8 cellular contexts compared by ENCODE assay signal in genomic region chr12:9331218-9331626, GRCh38.
DNase-seq lines count a peak whose midpoint lies in the region; ATAC-seq and TF ChIP-seq lines count a peak whose summit lies in the region.

No MANE protein-coding gene starts in this region.

- H3K9me3 Mint-ChIP-seq in activated CD8-positive, alpha-beta memory T cell treated with anti-CD3 and anti-CD28 coated beads, Interleukin-2, amount 10 ng/mL, durations not matched to agents 7 days and 5 days (ENCODE audit: low read depth): no peaks in the 10 kb centered on the region
- peaks cover under 1 to 5% (median 2%) of the 10 kb centered on the region in 7 donors for H3K9me3 Mint-ChIP-seq in naive B cell
- H3K9me3 Mint-ChIP-seq in stimulated activated effector memory CD8-positive, alpha-beta T cell treated with anti-CD3 and anti-CD28 coated beads, Interleukin-12 subunit alpha, Interleukin-12 subunit beta, amount 100 ng/mL, for 72 hours: peaks cover 2% of the 10 kb centered on the region

- CTCF ChIA-PET in activated CD8-positive, alpha-beta memory T cell treated with anti-CD3 and anti-CD28 coated beads, Interleukin-2, amount 10 ng/mL, durations not matched to agents 7 days and 5 days (lab: Charles Lee): interaction anchor here (0.6 to 2.9 kb wide), 24 partner anchors 10 to 413 kb away, joined by 3 to 22 read pairs (median 4); no protein-coding TSS in a partner anchor

- H3K4me3 Mint-ChIP-seq in activated CD8-positive, alpha-beta memory T cell treated with anti-CD3 and anti-CD28 coated beads, Interleukin-2, amount 10 ng/mL, durations not matched to agents 7 days and 5 days: no peak overlapping the region
- H3K4me3 Mint-ChIP-seq in naive B cell: peak overlapping the region in 1 of 8 donors; percentile 4
- no peak overlapping the region for H3K4me3 Mint-ChIP-seq in stimulated activated effector memory CD8-positive, alpha-beta T cell treated with anti-CD3 and anti-CD28 coated beads, Interleukin-12 subunit alpha, Interleukin-12 subunit beta, amount 100 ng/mL, for 72 hours

- peak; percentile 74 for DNase-seq in CD1c-positive myeloid dendritic cell (ENCODE audit: extremely low spot score)
- DNase-seq in H4 (ENCODE audit: low spot score): peak; percentile 60
- peak; percentile 20 for DNase-seq in NCI-H82 treated with DMSO at 0.1 percent for 48 hours (lab: John Stamatoyannopoulos, UW; ENCODE audit: unreplicated experiment)
- DNase-seq in activated CD8-positive, alpha-beta memory T cell treated with anti-CD3 and anti-CD28 coated beads, Interleukin-2, amount 10 ng/mL, durations not matched to agents 7 days and 5 days: peak; percentile 81
- DNase-seq in erythroblast (lab: John Stamatoyannopoulos, UW): peak; percentile 46 to 72
- peak; percentile 35 for DNase-seq in naive B cell
- peak; percentile 76 to 87 for DNase-seq in stimulated activated effector memory CD8-positive, alpha-beta T cell treated with anti-CD3 and anti-CD28 coated beads, Interleukin-12 subunit alpha, Interleukin-12 subunit beta, amount 100 ng/mL, for 72 hours (ENCODE audit: low spot score in 2 of 2)

- peak overlapping the region; percentile 41 for H3K27ac Mint-ChIP-seq in activated CD8-positive, alpha-beta memory T cell treated with anti-CD3 and anti-CD28 coated beads, Interleukin-2, amount 10 ng/mL, durations not matched to agents 7 days and 5 days
- peak overlapping the region in 3 of 6 donors; percentile 46 to 84 (median 47) for H3K27ac Mint-ChIP-seq in naive B cell
- H3K27ac Mint-ChIP-seq in stimulated activated effector memory CD8-positive, alpha-beta T cell treated with anti-CD3 and anti-CD28 coated beads, Interleukin-12 subunit alpha, Interleukin-12 subunit beta, amount 100 ng/mL, for 72 hours: peak overlapping the region; percentile 70

- H3K36me3 Mint-ChIP-seq in activated CD8-positive, alpha-beta memory T cell treated with anti-CD3 and anti-CD28 coated beads, Interleukin-2, amount 10 ng/mL, durations not matched to agents 7 days and 5 days: peaks cover 7% of the 10 kb centered on the region
- H3K36me3 Mint-ChIP-seq in naive B cell: peaks cover 0 to 3% of the 10 kb centered on the region in 2 donors
- no peaks in the 10 kb centered on the region for H3K36me3 Mint-ChIP-seq in stimulated activated effector memory CD8-positive, alpha-beta T cell treated with anti-CD3 and anti-CD28 coated beads, Interleukin-12 subunit alpha, Interleukin-12 subunit beta, amount 100 ng/mL, for 72 hours

- ATAC-seq in activated CD8-positive, alpha-beta memory T cell treated with anti-CD3 and anti-CD28 coated beads, Interleukin-2, amount 10 ng/mL, durations not matched to agents 7 days and 5 days: peak; percentile 78
- ATAC-seq in naive B cell (ENCODE audit: low read depth in 2 of 2) (peak; percentile 42 to 61), GM18519 (IDR thresholded peaks at IDR 0.05; ENCODE audit: low FRiP score, unreplicated experiment) (no peak)
- ATAC-seq in stimulated activated effector memory CD8-positive, alpha-beta T cell treated with anti-CD3 and anti-CD28 coated beads, Interleukin-12 subunit alpha, Interleukin-12 subunit beta, amount 100 ng/mL, for 72 hours: peak; percentile 76

- no peaks in the 10 kb centered on the region for H3K27me3 Mint-ChIP-seq in activated CD8-positive, alpha-beta memory T cell treated with anti-CD3 and anti-CD28 coated beads, Interleukin-2, amount 10 ng/mL, durations not matched to agents 7 days and 5 days
- peaks cover 0 to 14% (median 13%) of the 10 kb centered on the region in 3 donors for H3K27me3 Mint-ChIP-seq in naive B cell

- no peak for TF ChIP-seq POLR2A in erythroblast (IDR thresholded peaks at IDR 0.05; ENCODE audit: low read length)

- H3K4me1 Mint-ChIP-seq in activated CD8-positive, alpha-beta memory T cell treated with anti-CD3 and anti-CD28 coated beads, Interleukin-2, amount 10 ng/mL, durations not matched to agents 7 days and 5 days: peaks cover 38% of the 10 kb centered on the region
- peaks cover 11 to 20% (median 14%) of the 10 kb centered on the region in 3 donors for H3K4me1 Mint-ChIP-seq in naive B cell
- H3K4me1 Mint-ChIP-seq in stimulated activated effector memory CD8-positive, alpha-beta T cell treated with anti-CD3 and anti-CD28 coated beads, Interleukin-12 subunit alpha, Interleukin-12 subunit beta, amount 100 ng/mL, for 72 hours: peaks cover 22% of the 10 kb centered on the region

Comparison
In these comparisons a context has a peak if more than half of its experiments do, and no peak if none do; other contexts are left out.
1. DNase-seq: peak in every context shown above with its lines; median percentile 82 in stimulated activated effector memory CD8-positive, alpha-beta T cell treated with anti-CD3 and anti-CD28 coated beads, Interleukin-12 subunit alpha, Interleukin-12 subunit beta, amount 100 ng/mL, for 72 hours; 81 in activated CD8-positive, alpha-beta memory T cell treated with anti-CD3 and anti-CD28 coated beads, Interleukin-2, amount 10 ng/mL, durations not matched to agents 7 days and 5 days; 74 in CD1c-positive myeloid dendritic cell; 60 in H4; 59 in erythroblast; 35 in naive B cell; 20 in NCI-H82 treated with DMSO at 0.1 percent for 48 hours.